In the genomic region with DNA sequence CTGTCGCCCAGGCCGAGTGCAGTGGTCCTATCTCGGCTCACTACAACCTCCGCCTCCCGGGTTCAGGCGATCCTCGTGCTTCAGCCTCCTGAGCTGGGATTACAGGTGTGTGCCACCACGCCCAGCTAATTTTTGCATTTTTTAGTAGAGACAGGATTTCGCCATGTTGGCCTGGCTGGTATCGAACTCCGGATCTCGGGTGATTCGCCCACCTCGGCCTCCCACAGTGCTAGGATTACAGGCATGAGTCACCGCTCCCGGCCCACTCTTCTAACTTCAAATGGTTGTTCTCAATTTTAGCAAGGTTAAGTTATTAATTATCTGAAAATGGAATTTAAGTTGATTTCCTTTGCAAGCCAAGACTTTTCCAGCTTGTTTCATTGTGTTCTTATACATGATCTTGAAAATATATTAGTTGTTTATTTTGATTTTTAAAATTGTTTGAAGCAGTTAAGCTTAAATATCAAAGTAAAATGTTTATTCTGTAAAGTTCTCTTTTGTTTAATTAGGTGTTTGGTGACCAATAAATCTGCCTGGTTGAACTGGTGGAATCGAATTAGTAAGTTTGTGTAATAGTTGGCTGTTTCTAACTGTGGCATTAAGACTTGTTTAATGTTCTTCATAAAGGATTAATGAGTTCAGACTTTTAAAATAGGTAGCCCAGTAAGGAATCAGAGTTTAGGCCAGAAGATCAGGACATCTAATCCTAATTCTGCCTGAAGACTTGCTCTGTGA, we compare ENCODE assay signal across 12 cellular contexts. TPM values are rescaled to one million over a fixed set of nuclear protein-coding genes. Genes with fewer than 3 reads are reported as not detected.
A peak's percentile ranks its signal among the peaks of the same experiment; 100 is the strongest.
DNase-seq lines count a peak whose midpoint lies in the region; ATAC-seq and TF ChIP-seq lines count a peak whose summit lies in the region.
"Had no signal": no experiment of that assay in that cellular context is flagged by ENCODE, and none has a peak within 500 bp of the region (broad histone marks: within the 10 kb centered on the region; RNA-seq: fewer than 3 reads in every experiment).

No MANE protein-coding gene starts in this region.

- no peaks in the 10 kb centered on the region for H3K27me3 Mint-ChIP-seq in activated naive CD4-positive, alpha-beta T cell treated with anti-CD3 and anti-CD28 coated beads for 36 hours (ENCODE audit: low read depth)
- H3K27me3 Mint-ChIP-seq in activated naive CD4-positive, alpha-beta T cell treated with anti-CD3 and anti-CD28 coated beads, Interleukin-2, amount 10 ng/mL, durations not matched to agents 7 days and 5 days = no peaks in the 10 kb centered on the region

- H3K27ac ChIP-seq in muscle layer of duodenum (ENCODE audit: low read length) = peak overlapping the region; percentile 20
- no peak overlapping the region for H3K27ac ChIP-seq in stomach smooth muscle (ENCODE audit: low read length)
- H3K27ac ChIP-seq: cardiac muscle cell had no signal

- no peaks in the 10 kb centered on the region for H3K27me3 ChIP-seq in muscle layer of duodenum (ENCODE audit: low read depth, low read length)
- no peaks in the 10 kb centered on the region for H3K27me3 ChIP-seq in stomach smooth muscle (ENCODE audit: control insufficient read depth in 1 of 2, insufficient read depth in 2 of 2, low read length in 2 of 2)
- H3K27me3 ChIP-seq: stomach had no signal

- no peaks in the 10 kb centered on the region for H3K9me3 Mint-ChIP-seq in activated naive CD4-positive, alpha-beta T cell treated with anti-CD3 and anti-CD28 coated beads for 36 hours
- no peaks in the 10 kb centered on the region for H3K9me3 Mint-ChIP-seq in activated naive CD4-positive, alpha-beta T cell treated with anti-CD3 and anti-CD28 coated beads, Interleukin-2, amount 10 ng/mL, durations not matched to agents 7 days and 5 days

- peak overlapping the region; percentile 39 for H3K4me3 Mint-ChIP-seq in activated naive CD4-positive, alpha-beta T cell treated with anti-CD3 and anti-CD28 coated beads for 36 hours
- H3K4me3 Mint-ChIP-seq in activated naive CD4-positive, alpha-beta T cell treated with anti-CD3 and anti-CD28 coated beads, Interleukin-2, amount 10 ng/mL, durations not matched to agents 7 days and 5 days = no peak overlapping the region

- TF ChIP-seq CTCF in mucosa of descending colon (IDR thresholded peaks at IDR 0.05) = no peak

- DNase-seq in activated naive CD4-positive, alpha-beta T cell treated with anti-CD3 and anti-CD28 coated beads for 36 hours = peak; percentile 23
- DNase-seq in activated naive CD4-positive, alpha-beta T cell treated with anti-CD3 and anti-CD28 coated beads, Interleukin-2, amount 10 ng/mL, durations not matched to agents 7 days and 5 days = no peak
- peak; percentile 34 to 39 for DNase-seq in activated CD4-positive, alpha-beta T cell treated with anti-CD3 and anti-CD28 coated beads, Interleukin-2, amount 50 U/mL, for 48 hours
- no peak for DNase-seq in germinal center (ENCODE audit: low spot score)
- no peak for DNase-seq in HuH-7.5 (ENCODE audit: low spot score)
- DNase-seq in mucosa of descending colon = no peak
- DNase-seq: C1 segment of cervical spinal cord, kidney glomerular epithelial cell, stomach had no signal

- intact Hi-C loops in activated naive CD4-positive, alpha-beta T cell treated with anti-CD3 and anti-CD28 coated beads for 36 hours (cut with micrococcal nuclease) = no loop called here
- intact Hi-C loops in mucosa of descending colon (cut with DNase I, micrococcal nuclease) = no loop called here

- H3K27ac Mint-ChIP-seq in activated naive CD4-positive, alpha-beta T cell treated with anti-CD3 and anti-CD28 coated beads for 36 hours = no peak overlapping the region
- no peak overlapping the region for H3K27ac Mint-ChIP-seq in activated naive CD4-positive, alpha-beta T cell treated with anti-CD3 and anti-CD28 coated beads, Interleukin-2, amount 10 ng/mL, durations not matched to agents 7 days and 5 days

- no peak overlapping the region for H3K9ac ChIP-seq in stomach smooth muscle (ENCODE audit: low read length in 2 of 2)

- H3K9me3 ChIP-seq in muscle layer of duodenum (ENCODE audit: control insufficient read depth in 1 of 2, low read length in 2 of 2) (no peaks in the 10 kb centered on the region), stomach smooth muscle (ENCODE audit: control insufficient read depth in 2 of 2, low read length in 2 of 2) (no peaks in the 10 kb centered on the region), mucosa of descending colon (no peaks in the 10 kb centered on the region)
- H3K9me3 ChIP-seq: stomach had no signal

- H3K36me3 ChIP-seq in muscle layer of duodenum (ENCODE audit: control insufficient read depth in 1 of 2, insufficient read depth in 2 of 2, low read length in 2 of 2) (no peaks in the 10 kb centered on the region), stomach smooth muscle (ENCODE audit: control insufficient read depth in 2 of 2, insufficient read depth in 2 of 2, low read length in 2 of 2) (no peaks in the 10 kb centered on the region), mucosa of descending colon (ENCODE audit: low read depth) (no peaks in the 10 kb centered on the region)
- H3K36me3 ChIP-seq: cardiac muscle cell had no signal

- H3K4me3 ChIP-seq in muscle layer of duodenum (ENCODE audit: low read depth in 1 of 2, low read length in 2 of 2) (no peak overlapping the region), stomach smooth muscle (ENCODE audit: low read length in 2 of 2) (peak overlapping the region; percentile 9 to 28), mucosa of descending colon (no peak overlapping the region)

- H3K4me1 ChIP-seq in muscle layer of duodenum (ENCODE audit: control insufficient read depth in 1 of 2, insufficient read depth in 2 of 2, low read length in 2 of 2) (no peaks in the 10 kb centered on the region), stomach smooth muscle (ENCODE audit: control insufficient read depth, insufficient read depth, low read length) (peaks cover 6% of the 10 kb centered on the region), mucosa of descending colon (ENCODE audit: low read depth) (peaks cover 6% of the 10 kb centered on the region)

- peaks cover 13% of the 10 kb centered on the region for H3K36me3 Mint-ChIP-seq in activated naive CD4-positive, alpha-beta T cell treated with anti-CD3 and anti-CD28 coated beads for 36 hours (ENCODE audit: low read depth)
- H3K36me3 Mint-ChIP-seq in activated naive CD4-positive, alpha-beta T cell treated with anti-CD3 and anti-CD28 coated beads, Interleukin-2, amount 10 ng/mL, durations not matched to agents 7 days and 5 days = peaks cover 28% of the 10 kb centered on the region

- ATAC-seq in mucosa of descending colon = no peak

- CTCF ChIA-PET in activated naive CD4-positive, alpha-beta T cell treated with anti-CD3 and anti-CD28 coated beads for 36 hours (lab: Charles Lee) = interaction anchor here (0.7 to 0.8 kb wide), 3 partner anchors 25 to 173 kb away, joined by 3 to 7 read pairs (median 4); no protein-coding TSS in a partner anchor
- CTCF ChIA-PET in activated naive CD4-positive, alpha-beta T cell treated with anti-CD3 and anti-CD28 coated beads, Interleukin-2, amount 10 ng/mL, durations not matched to agents 7 days and 5 days (lab: Charles Lee) = interaction anchor here (0.8 kb wide), 1 partner anchor 164 kb away, joined by 3 read pairs; no protein-coding TSS in a partner anchor

- H3K4me1 Mint-ChIP-seq in activated naive CD4-positive, alpha-beta T cell treated with anti-CD3 and anti-CD28 coated beads for 36 hours (ENCODE audit: low read depth) = peaks cover 29% of the 10 kb centered on the region
- peaks cover 38% of the 10 kb centered on the region for H3K4me1 Mint-ChIP-seq in activated naive CD4-positive, alpha-beta T cell treated with anti-CD3 and anti-CD28 coated beads, Interleukin-2, amount 10 ng/mL, durations not matched to agents 7 days and 5 days

RNA-seq across cellular contexts. Expression of a gene that starts 2.3 kb away (rescaled TPM):
- total RNA-seq in activated naive CD4-positive, alpha-beta T cell treated with anti-CD3 and anti-CD28 coated beads for 36 hours = 10 to 100 TPM; 11.6 to 12.7 TPM
- 10 to 100 TPM in 2 of 3 donors, 1 to 10 TPM in 1; 9.4 to 17.6 (median 13.8) TPM for total RNA-seq in mucosa of descending colon

RNA-seq across cellular contexts. Expression of a gene that starts 30.3 kb away (rescaled TPM):
- under 1 TPM in 1 of 2 experiments, not detected in 1; 0.15 TPM for total RNA-seq in activated naive CD4-positive, alpha-beta T cell treated with anti-CD3 and anti-CD28 coated beads for 36 hours
- total RNA-seq in mucosa of descending colon = under 1 TPM in 2 of 3 donors, not detected in 1; 0.12 to 0.51 TPM

Comparison
In these comparisons a context has a peak if more than half of its experiments do, and no peak if none do; other contexts are left out.
1. DNase-seq: peak in activated naive CD4-positive, alpha-beta T cell treated with anti-CD3 and anti-CD28 coated beads for 36 hours (single experiment) and activated CD4-positive, alpha-beta T cell treated with anti-CD3 and anti-CD28 coated beads, Interleukin-2, amount 50 U/mL, for 48 hours (2 of 2); none in activated naive CD4-positive, alpha-beta T cell treated with anti-CD3 and anti-CD28 coated beads, Interleukin-2, amount 10 ng/mL, durations not matched to agents 7 days and 5 days (single experiment), germinal center (single experiment), HuH-7.5 (single experiment) and mucosa of descending colon (0 of 3).
2. H3K4me3 ChIP-seq: peak in stomach smooth muscle (2 of 2); none in muscle layer of duodenum (0 of 2) and mucosa of descending colon (single experiment).